Comparison of ENCODE assay signal across 10 cellular contexts in the genomic region with DNA sequence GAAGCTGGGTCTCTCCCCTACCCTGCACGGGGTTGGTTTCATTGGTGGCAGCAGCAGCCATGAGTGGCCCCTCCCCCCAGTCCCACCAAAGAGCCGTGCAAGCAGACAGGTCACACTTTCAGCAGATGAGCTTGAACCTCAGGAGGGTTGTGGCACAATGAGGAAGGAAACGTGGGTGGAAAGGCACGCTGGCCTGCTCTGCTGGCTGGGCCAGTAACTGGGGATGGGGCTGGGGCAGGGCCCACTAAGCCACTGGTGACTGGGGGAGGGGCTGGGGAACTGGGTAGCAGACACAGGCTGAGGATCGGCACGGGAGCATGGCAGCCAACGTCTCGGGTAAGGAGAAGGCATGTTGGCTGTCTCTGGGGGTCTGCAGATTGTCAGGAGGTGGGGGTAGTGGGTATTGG. TPM values are rescaled to one million over a fixed set of nuclear protein-coding genes. Genes with fewer than 3 reads are reported as not detected.
DNase-seq lines count a peak whose midpoint lies in the region; ATAC-seq and TF ChIP-seq lines count a peak whose summit lies in the region.
"Had no signal": no experiment of that assay in that cellular context is flagged by ENCODE, and none has a peak within 500 bp of the region (broad histone marks: within the 10 kb centered on the region; RNA-seq: fewer than 3 reads in every experiment).

A gene with protein sequence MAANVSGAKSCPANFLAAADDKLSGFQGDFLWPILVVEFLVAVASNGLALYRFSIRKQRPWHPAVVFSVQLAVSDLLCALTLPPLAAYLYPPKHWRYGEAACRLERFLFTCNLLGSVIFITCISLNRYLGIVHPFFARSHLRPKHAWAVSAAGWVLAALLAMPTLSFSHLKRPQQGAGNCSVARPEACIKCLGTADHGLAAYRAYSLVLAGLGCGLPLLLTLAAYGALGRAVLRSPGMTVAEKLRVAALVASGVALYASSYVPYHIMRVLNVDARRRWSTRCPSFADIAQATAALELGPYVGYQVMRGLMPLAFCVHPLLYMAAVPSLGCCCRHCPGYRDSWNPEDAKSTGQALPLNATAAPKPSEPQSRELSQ (plus strand): TSS at position 289 of the 407 bp plus-strand sequence. CDS start 29 bp downstream, at position 318.

- peaks cover 48% of the 10 kb centered on the region for H3K4me1 Mint-ChIP-seq in CD8-positive, alpha-beta T cell (ENCODE audit: low read depth)
- H3K4me1 Mint-ChIP-seq in IgD-negative memory B cell (peaks cover 18 to 32% (median 30%) of the 10 kb centered on the region in 3 donors), nephron (peaks cover 7% of the 10 kb centered on the region)
- H3K4me1 Mint-ChIP-seq in activated T-helper 1 cell treated with anti-CD3 and anti-CD28 coated beads, Interleukin-12 subunit alpha, Interleukin-12 subunit beta, Interleukin-2, Interleukin-4 antibody, amounts not matched to agents 30 ng/mL and 10 ng/mL and 1 ng/mL, durations not matched to agents 14 hours and 24 hours and 36 hours (ENCODE audit: low read depth): peaks cover 39% of the 10 kb centered on the region

- H3K27me3 ChIP-seq in CD8-positive, alpha-beta T cell (ENCODE audit: insufficient read depth, low read length): no peaks in the 10 kb centered on the region
- H3K27me3 ChIP-seq: right lobe of liver had no signal

- H3K36me3 Mint-ChIP-seq in CD8-positive, alpha-beta T cell: peaks cover 71% of the 10 kb centered on the region
- peaks cover 2% of the 10 kb centered on the region for H3K36me3 Mint-ChIP-seq in IgD-negative memory B cell
- H3K36me3 Mint-ChIP-seq in activated T-helper 1 cell treated with anti-CD3 and anti-CD28 coated beads, Interleukin-12 subunit alpha, Interleukin-12 subunit beta, Interleukin-2, Interleukin-4 antibody, amounts not matched to agents 30 ng/mL and 10 ng/mL and 1 ng/mL, durations not matched to agents 14 hours and 24 hours and 36 hours (ENCODE audit: low read depth): peaks cover 55% of the 10 kb centered on the region
- H3K36me3 Mint-ChIP-seq in nephron (ENCODE audit: low read depth): peaks cover 29% of the 10 kb centered on the region

- H3K4me3 Mint-ChIP-seq in CD8-positive, alpha-beta T cell: peak within 1 kb of the TSS; percentile 67
- H3K4me3 Mint-ChIP-seq in IgD-negative memory B cell: peak within 1 kb of the TSS; percentile 56 to 92 (median 78)
- peak within 1 kb of the TSS; percentile 70 for H3K4me3 Mint-ChIP-seq in activated T-helper 1 cell treated with anti-CD3 and anti-CD28 coated beads, Interleukin-12 subunit alpha, Interleukin-12 subunit beta, Interleukin-2, Interleukin-4 antibody, amounts not matched to agents 30 ng/mL and 10 ng/mL and 1 ng/mL, durations not matched to agents 14 hours and 24 hours and 36 hours
- peak within 1 kb of the TSS in 2 of 3 experiments; percentile 11 to 36 for H3K4me3 Mint-ChIP-seq in nephron

- intact Hi-C loops in CD8-positive, alpha-beta T cell (cut with DNase I, micrococcal nuclease): loop anchor here in 1 of 2 experiments (5.0 kb wide), 1 partner anchor 179 kb away; no protein-coding TSS in a partner anchor
- intact Hi-C loops in activated T-helper 1 cell treated with anti-CD3 and anti-CD28 coated beads, Interleukin-12 subunit alpha, Interleukin-12 subunit beta, Interleukin-2, Interleukin-4 antibody, amounts not matched to agents 30 ng/mL and 10 ng/mL and 1 ng/mL, durations not matched to agents 14 hours and 24 hours and 36 hours (cut with micrococcal nuclease): no loop called here

- no peak for TF ChIP-seq CTCF in CD8-positive, alpha-beta T cell (IDR thresholded peaks at IDR 0.05)
- no peak for TF ChIP-seq CTCF in nephron (IDR thresholded peaks at IDR 0.05; ENCODE audit: unreplicated experiment in 3 of 3)

- no peak within 1 kb of the TSS for H3K4me3 ChIP-seq in CD8-positive, alpha-beta T cell (ENCODE audit: low read depth, low read length)

- no peaks in the 10 kb centered on the region for H3K9me3 Mint-ChIP-seq in CD8-positive, alpha-beta T cell
- no peaks in the 10 kb centered on the region for H3K9me3 Mint-ChIP-seq in IgD-negative memory B cell
- no peaks in the 10 kb centered on the region for H3K9me3 Mint-ChIP-seq in activated T-helper 1 cell treated with anti-CD3 and anti-CD28 coated beads, Interleukin-12 subunit alpha, Interleukin-12 subunit beta, Interleukin-2, Interleukin-4 antibody, amounts not matched to agents 30 ng/mL and 10 ng/mL and 1 ng/mL, durations not matched to agents 14 hours and 24 hours and 36 hours
- H3K9me3 Mint-ChIP-seq in nephron: no peaks in the 10 kb centered on the region

- H3K4me1 ChIP-seq in CD8-positive, alpha-beta T cell (ENCODE audit: insufficient read depth, low read length): peaks cover 42% of the 10 kb centered on the region

- no peaks in the 10 kb centered on the region for H3K9me3 ChIP-seq in CD8-positive, alpha-beta T cell (ENCODE audit: low read length)
- H3K9me3 ChIP-seq: right lobe of liver had no signal

- H3K36me3 ChIP-seq in CD8-positive, alpha-beta T cell (ENCODE audit: insufficient read depth, low read length): peaks cover 57% of the 10 kb centered on the region

- H3K27ac Mint-ChIP-seq in CD8-positive, alpha-beta T cell: peak within 1 kb of the TSS; percentile 89
- peak within 1 kb of the TSS; percentile 90 to 96 (median 93) for H3K27ac Mint-ChIP-seq in IgD-negative memory B cell
- peak within 1 kb of the TSS; percentile 90 for H3K27ac Mint-ChIP-seq in activated T-helper 1 cell treated with anti-CD3 and anti-CD28 coated beads, Interleukin-12 subunit alpha, Interleukin-12 subunit beta, Interleukin-2, Interleukin-4 antibody, amounts not matched to agents 30 ng/mL and 10 ng/mL and 1 ng/mL, durations not matched to agents 14 hours and 24 hours and 36 hours
- no peak within 1 kb of the TSS for H3K27ac Mint-ChIP-seq in nephron

- peak within 1 kb of the TSS; percentile 44 for H3K27ac ChIP-seq in CD8-positive, alpha-beta T cell (ENCODE audit: low read depth, low read length)
- H3K27ac ChIP-seq: right lobe of liver had no signal

- POLR2A ChIA-PET in CD8-positive, alpha-beta T cell (lab: Charles Lee): interaction anchor here (1.0 to 8.0 kb wide), 3 partner anchors 9 to 32 kb away, joined by 4 to 53 read pairs (median 4); no protein-coding TSS in a partner anchor

- CTCF ChIA-PET in CD8-positive, alpha-beta T cell (lab: Charles Lee): interaction anchor here (0.9 to 8.1 kb wide), 2 partner anchors 8 to 12 kb away, joined by 5 to 71 read pairs; no protein-coding TSS in a partner anchor

- H3K27me3 Mint-ChIP-seq in CD8-positive, alpha-beta T cell (ENCODE audit: low read depth): no peaks in the 10 kb centered on the region
- peaks cover 2% of the 10 kb centered on the region for H3K27me3 Mint-ChIP-seq in IgD-negative memory B cell
- H3K27me3 Mint-ChIP-seq in activated T-helper 1 cell treated with anti-CD3 and anti-CD28 coated beads, Interleukin-12 subunit alpha, Interleukin-12 subunit beta, Interleukin-2, Interleukin-4 antibody, amounts not matched to agents 30 ng/mL and 10 ng/mL and 1 ng/mL, durations not matched to agents 14 hours and 24 hours and 36 hours (ENCODE audit: insufficient read depth): no peaks in the 10 kb centered on the region
- H3K27me3 Mint-ChIP-seq in nephron (ENCODE audit: low read depth): no peaks in the 10 kb centered on the region

- peak in 2 of 7 experiments; percentile 52 to 55 for DNase-seq in CD8-positive, alpha-beta T cell
- DNase-seq in activated T-helper 1 cell treated with anti-CD3 and anti-CD28 coated beads, Interleukin-12 subunit alpha, Interleukin-12 subunit beta, Interleukin-2, Interleukin-4 antibody, amounts not matched to agents 30 ng/mL and 10 ng/mL and 1 ng/mL, durations not matched to agents 14 hours and 24 hours and 36 hours (ENCODE audit: low spot score): no peak
- DNase-seq in NCI-H2196 (lab: John Stamatoyannopoulos, UW; ENCODE audit: unreplicated experiment) (no peak), NCI-H446 (lab: John Stamatoyannopoulos, UW) (no peak), DMS79 (lab: John Stamatoyannopoulos, UW) (no peak)
- DNase-seq: right lobe of liver had no signal

- no peak for ATAC-seq in CD8-positive, alpha-beta T cell
- ATAC-seq in HG03439 (IDR thresholded peaks at IDR 0.05; ENCODE audit: unreplicated experiment): no peak
- ATAC-seq: esophagus mucosa had no signal

RNA-seq across cellular contexts. Expression of the gene that starts here (rescaled TPM):
- 10 to 100 TPM; 74.4 to 76.3 TPM for total RNA-seq in CD8-positive, alpha-beta T cell
- 3.3 TPM for polyA plus RNA-seq in IgD-negative memory B cell
- total RNA-seq in activated T-helper 1 cell treated with anti-CD3 and anti-CD28 coated beads, Interleukin-12 subunit alpha, Interleukin-12 subunit beta, Interleukin-2, Interleukin-4 antibody, amounts not matched to agents 30 ng/mL and 10 ng/mL and 1 ng/mL, durations not matched to agents 14 hours and 24 hours and 36 hours: 64.4 and 64.9 TPM in 2 replicates

Comparison
In these comparisons a context has a peak if more than half of its experiments do, and no peak if none do; other contexts are left out.
1. H3K27ac Mint-ChIP-seq: peak in CD8-positive, alpha-beta T cell (single experiment), IgD-negative memory B cell (3 of 3) and activated T-helper 1 cell treated with anti-CD3 and anti-CD28 coated beads, Interleukin-12 subunit alpha, Interleukin-12 subunit beta, Interleukin-2, Interleukin-4 antibody, amounts not matched to agents 30 ng/mL and 10 ng/mL and 1 ng/mL, durations not matched to agents 14 hours and 24 hours and 36 hours (single experiment); none in nephron (0 of 3).
2. H3K4me3 Mint-ChIP-seq: peak in every context shown above with its lines; median percentile 78 in IgD-negative memory B cell; 70 in activated T-helper 1 cell treated with anti-CD3 and anti-CD28 coated beads, Interleukin-12 subunit alpha, Interleukin-12 subunit beta, Interleukin-2, Interleukin-4 antibody, amounts not matched to agents 30 ng/mL and 10 ng/mL and 1 ng/mL, durations not matched to agents 14 hours and 24 hours and 36 hours; 67 in CD8-positive, alpha-beta T cell; 24 in nephron.